9 cellular contexts compared by ENCODE assay signal in the genomic region with DNA sequence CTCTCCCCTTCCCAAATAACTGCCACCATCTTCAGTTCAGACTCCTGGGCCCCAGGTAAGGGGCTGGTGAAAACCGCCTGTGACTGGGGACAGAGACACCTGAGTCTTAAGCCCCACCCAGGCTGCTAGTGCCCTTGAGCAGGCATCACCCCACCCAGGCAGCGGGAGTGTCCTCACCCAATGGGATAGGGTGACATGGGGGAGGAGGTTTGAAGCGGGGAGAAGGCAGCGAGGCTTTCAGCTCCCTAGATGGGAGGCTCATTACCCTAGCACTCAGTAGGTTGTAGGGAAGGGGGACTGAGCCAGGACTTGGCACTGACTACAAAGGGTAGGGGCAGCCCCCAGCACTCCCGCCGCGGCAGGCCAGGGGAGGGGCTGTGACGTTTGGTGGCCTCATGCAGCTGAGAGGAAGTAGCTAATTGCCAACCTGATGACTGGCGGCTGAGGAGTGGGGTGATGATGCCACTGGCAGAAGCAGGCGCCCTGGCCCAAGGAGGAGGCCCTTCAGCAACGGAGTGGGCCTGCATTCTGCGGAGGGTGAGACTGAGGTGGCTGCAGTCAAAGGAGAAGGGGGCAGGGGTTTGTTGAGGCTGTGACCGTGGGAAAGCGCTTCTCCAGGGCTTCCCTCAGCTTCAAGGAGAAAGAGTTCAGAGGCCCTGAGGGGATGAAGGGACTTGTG.
DNase-seq lines count a peak whose midpoint lies in the region; ATAC-seq and TF ChIP-seq lines count a peak whose summit lies in the region.
"Had no signal": no experiment of that assay in that cellular context is flagged by ENCODE, and none has a peak within 500 bp of the region (broad histone marks: within the 10 kb centered on the region; RNA-seq: fewer than 3 reads in every experiment).

No MANE protein-coding gene starts in this region.

- intact Hi-C loops in right cardiac atrium (cut with DNase I) = loop anchor here in 2 of 4 donors (10.0 kb wide), 1 partner anchor 74 kb away; no protein-coding TSS in a partner anchor
- intact Hi-C loops in heart right ventricle (cut with DNase I) = loop anchor here in 3 of 10 donors (5.0 kb wide), 3 partner anchors 62 to 228 kb away; a partner anchor contains a TSS

- H3K36me3 ChIP-seq in heart right ventricle = no peaks in the 10 kb centered on the region
- no peaks in the 10 kb centered on the region for H3K36me3 ChIP-seq in neural progenitor cell
- no peaks in the 10 kb centered on the region for H3K36me3 ChIP-seq in MG63
- H3K36me3 ChIP-seq: suprapubic skin had no signal

- H3K27ac Mint-ChIP-seq in neural progenitor cell = peak overlapping the region; percentile 74

- no peak overlapping the region for H2AFZ ChIP-seq in neural progenitor cell (replicated peaks)

- H3K4me1 Mint-ChIP-seq in neural progenitor cell = peaks cover 48% of the 10 kb centered on the region

- H4K20me1 ChIP-seq in neural progenitor cell (ENCODE audit: low read depth) = no peaks in the 10 kb centered on the region

- DNase-seq in right cardiac atrium (peak in 1 of 3 donors; percentile 56), heart right ventricle (no peak), NB4 (ENCODE audit: low read depth) (peak; percentile 73), neural progenitor cell (ENCODE audit: low spot score) (no peak), NCI-H226 (no peak), MG63 (no peak)
- peak; percentile 47 to 62 for DNase-seq in activated T-cell treated with anti-CD3 and anti-CD28 coated beads, Interleukin-2, amount 50 U/mL, for 48 hours

- peaks cover 8% of the 10 kb centered on the region for H3K9me3 Mint-ChIP-seq in neural progenitor cell

- WGBS in right cardiac atrium = 63% methylated on average over 14 of the region's 14 CpGs
- WGBS in heart right ventricle, 2 donors = 66 to 68% methylated on average over 14 of the region's 14 CpGs

- peak; percentile 1 to 9 for ATAC-seq in right cardiac atrium
- no peak for ATAC-seq in heart right ventricle
- ATAC-seq in HG02870 (IDR thresholded peaks at IDR 0.05; ENCODE audit: unreplicated experiment) = no peak

- peaks cover 13% of the 10 kb centered on the region for H3K27me3 Mint-ChIP-seq in neural progenitor cell (ENCODE audit: insufficient read depth, low read depth)

- peaks cover 7% of the 10 kb centered on the region for H3K36me3 Mint-ChIP-seq in neural progenitor cell

- no peaks in the 10 kb centered on the region for H3K79me2 ChIP-seq in neural progenitor cell (ENCODE audit: low read depth)

- H3K27me3 ChIP-seq in right cardiac atrium (ENCODE audit: control insufficient read depth, insufficient read depth) (no peaks in the 10 kb centered on the region), heart right ventricle (peaks cover 0 to 62% (median 27%) of the 10 kb centered on the region in 7 donors), neural progenitor cell (peaks cover 10% of the 10 kb centered on the region), MG63 (no peaks in the 10 kb centered on the region)

- no peak for TF ChIP-seq POLR2A in NB4 (IDR thresholded peaks at IDR 0.05; ENCODE audit: extremely low read depth, insufficient read length)

- no peak overlapping the region for H3K4me3 ChIP-seq in right cardiac atrium (ENCODE audit: low read length)
- H3K4me3 ChIP-seq in heart right ventricle = no peak overlapping the region
- H3K4me3 ChIP-seq in NB4 (ENCODE audit: low read depth, low read length) = no peak overlapping the region
- no peak overlapping the region for H3K4me3 ChIP-seq in neural progenitor cell
- no peak overlapping the region for H3K4me3 ChIP-seq in MG63
- H3K4me3 ChIP-seq: suprapubic skin had no signal

- H3K27ac ChIP-seq in right cardiac atrium (ENCODE audit: low read length) (no peak overlapping the region), heart right ventricle (no peak overlapping the region), neural progenitor cell (no peak overlapping the region)
- H3K27ac ChIP-seq: suprapubic skin had no signal

- no peaks in the 10 kb centered on the region for H3K9me3 ChIP-seq in right cardiac atrium (ENCODE audit: control insufficient read depth, low read length)
- H3K9me3 ChIP-seq in heart right ventricle = no peaks in the 10 kb centered on the region
- H3K9me3 ChIP-seq in neural progenitor cell (ENCODE audit: low read depth) = no peaks in the 10 kb centered on the region
- H3K9me3 ChIP-seq in MG63 = no peaks in the 10 kb centered on the region
- H3K9me3 ChIP-seq: suprapubic skin had no signal

- peaks cover 30% of the 10 kb centered on the region for H3F3A ChIP-seq in neural progenitor cell (ENCODE audit: low read depth)

- H3K9ac ChIP-seq in neural progenitor cell = no peak overlapping the region

- H3K4me1 ChIP-seq in right cardiac atrium (ENCODE audit: control insufficient read depth, insufficient read depth, low read length) = no peaks in the 10 kb centered on the region
- peaks cover 5 to 42% (median 16%) of the 10 kb centered on the region in 9 donors for H3K4me1 ChIP-seq in heart right ventricle
- peaks cover 32% of the 10 kb centered on the region for H3K4me1 ChIP-seq in neural progenitor cell

- H3K4me2 ChIP-seq in neural progenitor cell = no peak overlapping the region

- H3K4me3 Mint-ChIP-seq in neural progenitor cell = no peak overlapping the region

- TF ChIP-seq CTCF in heart right ventricle (IDR thresholded peaks at IDR 0.05) (no peak), NB4 (IDR thresholded peaks at IDR 0.05; ENCODE audit: low read depth, low read length) (no peak), neural progenitor cell (IDR thresholded peaks at IDR 0.05) (no peak)

Comparison
In these comparisons a context has a peak if more than half of its experiments do, and no peak if none do; other contexts are left out.
1. ATAC-seq: peak in right cardiac atrium (2 of 2); none in heart right ventricle (0 of 8) and HG02870 (single experiment).
2. DNase-seq: peak in NB4 (single experiment) and activated T-cell treated with anti-CD3 and anti-CD28 coated beads, Interleukin-2, amount 50 U/mL, for 48 hours (2 of 2); none in heart right ventricle (0 of 2), neural progenitor cell (single experiment), NCI-H226 (single experiment) and MG63 (single experiment).